ENCODE assay signal across 8 cellular contexts in the genomic region with DNA sequence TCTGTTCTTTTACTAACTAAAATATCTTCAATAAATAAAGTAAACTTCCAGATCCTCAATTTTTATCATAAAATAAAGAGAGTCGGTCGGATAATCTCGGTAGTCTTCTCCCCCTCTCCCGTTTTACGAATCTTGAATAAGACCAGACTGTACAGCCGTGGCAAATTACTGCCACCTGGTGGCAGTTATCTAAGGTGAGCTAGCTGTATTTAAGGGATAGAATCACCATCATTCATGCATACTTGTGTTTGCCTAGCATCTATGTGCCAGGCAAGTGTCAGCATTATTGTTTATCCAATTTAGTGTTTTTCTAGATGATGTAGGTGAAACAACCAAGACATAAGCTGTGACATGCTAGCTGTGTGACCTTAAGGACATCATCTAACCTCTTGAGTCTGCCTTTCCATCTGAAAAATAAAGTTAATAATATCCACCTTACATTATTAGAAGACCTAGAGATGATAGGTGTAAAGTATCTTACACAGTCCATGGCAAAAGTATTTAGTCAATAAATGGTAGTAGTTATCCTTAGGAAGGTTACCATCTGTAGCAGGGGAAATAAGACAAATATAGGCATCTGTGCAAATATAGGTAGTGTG. TPM values are rescaled to one million over a fixed set of nuclear protein-coding genes. Genes with fewer than 3 reads are reported as not detected.
DNase-seq lines count a peak whose midpoint lies in the region; ATAC-seq and TF ChIP-seq lines count a peak whose summit lies in the region.

No MANE protein-coding gene starts in this region.

- H3K27me3 Mint-ChIP-seq in activated CD4-positive, alpha-beta T cell treated with anti-CD3 and anti-CD28 coated beads, Interleukin-2, amount 10 ng/mL, durations not matched to agents 24 days and 14 days: no peaks in the 10 kb centered on the region
- H3K27me3 Mint-ChIP-seq in endodermal cell (ENCODE audit: insufficient read depth): no peaks in the 10 kb centered on the region

- H3K27ac ChIP-seq in endodermal cell (ENCODE audit: low read depth, low read length) (no peak overlapping the region), substantia nigra (ENCODE audit: low read depth, low read length, poor library complexity, severe bottlenecking) (no peak overlapping the region)

- no peak overlapping the region for H3K27ac Mint-ChIP-seq in activated CD4-positive, alpha-beta T cell treated with anti-CD3 and anti-CD28 coated beads, Interleukin-2, amount 10 ng/mL, durations not matched to agents 24 days and 14 days
- no peak overlapping the region for H3K27ac Mint-ChIP-seq in endodermal cell

- H3K9ac ChIP-seq in endodermal cell (ENCODE audit: extremely low read depth, low read length, poor library complexity, severe bottlenecking): no peak overlapping the region

- H3K4me1 ChIP-seq in endodermal cell (ENCODE audit: control insufficient read depth, insufficient read depth, low read length): no peaks in the 10 kb centered on the region

- WGBS in endodermal cell (ENCODE audit: insufficient coverage in 1 of 2, insufficient read length in 1 of 2), 2 experiments: 10 to 39% methylated on average over 3 to 6 of the region's 6 CpGs

- intact Hi-C loops in activated CD4-positive, alpha-beta T cell treated with anti-CD3 and anti-CD28 coated beads, Interleukin-2, amount 10 ng/mL, durations not matched to agents 24 days and 14 days (cut with micrococcal nuclease): loop anchor here (10.0 kb wide), 1 partner anchor 1792 kb away; no protein-coding TSS in a partner anchor

- H3K4me3 Mint-ChIP-seq in activated CD4-positive, alpha-beta T cell treated with anti-CD3 and anti-CD28 coated beads, Interleukin-2, amount 10 ng/mL, durations not matched to agents 24 days and 14 days: no peak overlapping the region
- no peak overlapping the region for H3K4me3 Mint-ChIP-seq in endodermal cell

- H3K4me3 ChIP-seq in endodermal cell (ENCODE audit: low read length): no peak overlapping the region

- no peaks in the 10 kb centered on the region for H3K36me3 Mint-ChIP-seq in activated CD4-positive, alpha-beta T cell treated with anti-CD3 and anti-CD28 coated beads, Interleukin-2, amount 10 ng/mL, durations not matched to agents 24 days and 14 days (ENCODE audit: low read depth)
- no peaks in the 10 kb centered on the region for H3K36me3 Mint-ChIP-seq in endodermal cell (ENCODE audit: low read depth)

- no peaks in the 10 kb centered on the region for H3K9me3 Mint-ChIP-seq in activated CD4-positive, alpha-beta T cell treated with anti-CD3 and anti-CD28 coated beads, Interleukin-2, amount 10 ng/mL, durations not matched to agents 24 days and 14 days
- no peaks in the 10 kb centered on the region for H3K9me3 Mint-ChIP-seq in endodermal cell

- no peaks in the 10 kb centered on the region for H3K9me3 ChIP-seq in endodermal cell (ENCODE audit: control insufficient read depth, low read length)

- no peaks in the 10 kb centered on the region for H3K27me3 ChIP-seq in endodermal cell (ENCODE audit: control insufficient read depth, insufficient read depth, low read length, poor library complexity, severe bottlenecking)

- TF ChIP-seq CTCF in endodermal cell (conservative IDR thresholded peaks at IDR 0.05): peak; percentile 93

- ATAC-seq in GM18858 (IDR thresholded peaks at IDR 0.05; ENCODE audit: unreplicated experiment) (peak; percentile 92), HG03432 (IDR thresholded peaks at IDR 0.05; ENCODE audit: unreplicated experiment) (peak; percentile 84)

- DNase-seq in AG08396 (ENCODE audit: low spot score) (peak; percentile 21), NCI-H526 (lab: John Stamatoyannopoulos, UW) (peak; percentile 46 to 81), endodermal cell (peak; percentile 81), mucosa of gallbladder (ENCODE audit: low spot score) (peak; percentile 58), substantia nigra (lab: John Stamatoyannopoulos, UW) (peak in 27 of 49 donors; percentile 0 to 45 (median 12))
- peak; percentile 86 for DNase-seq in activated CD4-positive, alpha-beta T cell treated with anti-CD3 and anti-CD28 coated beads, Interleukin-2, amount 10 ng/mL, durations not matched to agents 24 days and 14 days

- no peaks in the 10 kb centered on the region for H3K36me3 ChIP-seq in endodermal cell (ENCODE audit: control insufficient read depth, insufficient read depth, low read length)

- H3K4me1 Mint-ChIP-seq in activated CD4-positive, alpha-beta T cell treated with anti-CD3 and anti-CD28 coated beads, Interleukin-2, amount 10 ng/mL, durations not matched to agents 24 days and 14 days: peaks cover 2% of the 10 kb centered on the region
- peaks cover 3% of the 10 kb centered on the region for H3K4me1 Mint-ChIP-seq in endodermal cell

RNA-seq across cellular contexts. Expression of a gene that starts 21.3 kb away (rescaled TPM):
- 259 and 273 TPM in 2 replicates for total RNA-seq in activated CD4-positive, alpha-beta T cell treated with anti-CD3 and anti-CD28 coated beads, Interleukin-2, amount 10 ng/mL, durations not matched to agents 24 days and 14 days
- total RNA-seq in endodermal cell (10 to 100 TPM; 70.9 to 74.2 TPM), mucosa of gallbladder (95.0 TPM)
- 106 TPM for polyA plus RNA-seq in endodermal cell (2013, experiment 1 of 2)
- 80.4 TPM for polyA plus RNA-seq in endodermal cell (2013, experiment 2 of 2)

Comparison
In these comparisons a context has a peak if more than half of its experiments do, and no peak if none do; other contexts are left out.
1. DNase-seq: peak in every context shown above with its lines; median percentile 86 in activated CD4-positive, alpha-beta T cell treated with anti-CD3 and anti-CD28 coated beads, Interleukin-2, amount 10 ng/mL, durations not matched to agents 24 days and 14 days; 81 in endodermal cell; 64 in NCI-H526; 58 in mucosa of gallbladder; 21 in AG08396; 12 in substantia nigra.